In genomic region chr2:172333206-172333605, GRCh38 we compare ENCODE assay signal across 21 cellular contexts.
"Had no signal": no experiment of that assay in that cellular context is flagged by ENCODE, and none has a peak within 500 bp of the region (broad histone marks: within the 10 kb centered on the region; RNA-seq: fewer than 3 reads in every experiment).

No MANE protein-coding gene starts in this region.

- DNase-seq: activated CD4-positive, alpha-beta memory T cell treated with anti-CD3 and anti-CD28 coated beads, Interleukin-2, amount 10 ng/mL, durations not matched to agents 7 days and 5 days; activated CD4-positive, alpha-beta T cell treated with anti-CD3 and anti-CD28 coated beads for 48 hours; activated CD4-positive, CD25-positive, alpha-beta regulatory T cell; activated CD8-positive, alpha-beta memory T cell treated with anti-CD3 and anti-CD28 coated beads, Interleukin-2, amount 10 ng/mL, durations not matched to agents 7 days and 5 days; activated naive CD4-positive, alpha-beta T cell; activated naive CD8-positive, alpha-beta T cell treated with anti-CD3 and anti-CD28 coated beads for 36 hours; amniotic stem cell; effector CD4-positive, alpha-beta T cell; left cardiac atrium; nephron progenitor cell; occipital lobe; T-cell; T1000 had no signal

- H3K27me3 Mint-ChIP-seq: activated naive CD8-positive, alpha-beta T cell treated with anti-CD3 and anti-CD28 coated beads for 36 hours; activated T-helper 17 cell treated with anti-CD3 and anti-CD28 coated beads, Interleukin-2, amount 50 U/mL, for 72 hours; stimulated activated naive CD8-positive, alpha-beta T cell treated with anti-CD3 and anti-CD28 coated beads, Interleukin-15, Interleukin-2, amounts not matched to agents 100 ng/mL and 50 ng/mL, for 24 hours; T-cell had no signal

- H3K27me3 ChIP-seq: esophagus muscularis mucosa, right atrium auricular region had no signal

- H3K36me3 ChIP-seq: esophagus muscularis mucosa, right atrium auricular region had no signal

- H3K4me3 ChIP-seq: esophagus muscularis mucosa, right atrium auricular region had no signal

- H3K27ac ChIP-seq: esophagus muscularis mucosa, right atrium auricular region had no signal

- H3K4me1 Mint-ChIP-seq: activated CD4-positive, alpha-beta memory T cell treated with anti-CD3 and anti-CD28 coated beads, Interleukin-2, amount 10 ng/mL, durations not matched to agents 7 days and 5 days; activated CD8-positive, alpha-beta memory T cell treated with anti-CD3 and anti-CD28 coated beads, Interleukin-2, amount 10 ng/mL, durations not matched to agents 7 days and 5 days; activated T-helper 17 cell treated with anti-CD3 and anti-CD28 coated beads, Interleukin-2, amount 50 U/mL, for 72 hours; nephron progenitor cell had no signal

- H3K9me3 ChIP-seq: esophagus muscularis mucosa, right atrium auricular region had no signal

- H3K4me3 Mint-ChIP-seq: activated CD4-positive, alpha-beta memory T cell treated with anti-CD3 and anti-CD28 coated beads, Interleukin-2, amount 10 ng/mL, durations not matched to agents 7 days and 5 days; activated CD8-positive, alpha-beta memory T cell treated with anti-CD3 and anti-CD28 coated beads, Interleukin-2, amount 10 ng/mL, durations not matched to agents 7 days and 5 days; activated naive CD8-positive, alpha-beta T cell treated with anti-CD3 and anti-CD28 coated beads for 36 hours; activated T-helper 17 cell treated with anti-CD3 and anti-CD28 coated beads, Interleukin-2, amount 50 U/mL, for 72 hours; mesothelial cell of epicardium; nephron progenitor cell; stimulated activated naive CD8-positive, alpha-beta T cell treated with anti-CD3 and anti-CD28 coated beads, Interleukin-15, Interleukin-2, amounts not matched to agents 100 ng/mL and 50 ng/mL, for 24 hours; T-cell; type B pancreatic cell had no signal

- H3K27ac Mint-ChIP-seq: activated CD4-positive, alpha-beta memory T cell treated with anti-CD3 and anti-CD28 coated beads, Interleukin-2, amount 10 ng/mL, durations not matched to agents 7 days and 5 days; activated CD8-positive, alpha-beta memory T cell treated with anti-CD3 and anti-CD28 coated beads, Interleukin-2, amount 10 ng/mL, durations not matched to agents 7 days and 5 days; activated naive CD8-positive, alpha-beta T cell treated with anti-CD3 and anti-CD28 coated beads for 36 hours; activated T-helper 17 cell treated with anti-CD3 and anti-CD28 coated beads, Interleukin-2, amount 50 U/mL, for 72 hours; mesothelial cell of epicardium; nephron progenitor cell; progenitor cell of endocrine pancreas; stimulated activated naive CD8-positive, alpha-beta T cell treated with anti-CD3 and anti-CD28 coated beads, Interleukin-15, Interleukin-2, amounts not matched to agents 100 ng/mL and 50 ng/mL, for 24 hours; T-cell; type B pancreatic cell had no signal

- ATAC-seq: activated CD8-positive, alpha-beta memory T cell treated with anti-CD3 and anti-CD28 coated beads, Interleukin-2, amount 10 ng/mL, durations not matched to agents 7 days and 5 days; activated T-helper 17 cell treated with anti-CD3 and anti-CD28 coated beads, Interleukin-2, amount 50 U/mL, for 72 hours; left cardiac atrium; SK-N-SH treated with all-trans-retinoic acid at 6 μM for 48 hours; T-cell had no signal

- H3K9me3 Mint-ChIP-seq: activated CD4-positive, alpha-beta memory T cell treated with anti-CD3 and anti-CD28 coated beads, Interleukin-2, amount 10 ng/mL, durations not matched to agents 7 days and 5 days; activated naive CD8-positive, alpha-beta T cell treated with anti-CD3 and anti-CD28 coated beads for 36 hours; activated T-helper 17 cell treated with anti-CD3 and anti-CD28 coated beads, Interleukin-2, amount 50 U/mL, for 72 hours; mesothelial cell of epicardium; nephron progenitor cell; stimulated activated naive CD8-positive, alpha-beta T cell treated with anti-CD3 and anti-CD28 coated beads, Interleukin-15, Interleukin-2, amounts not matched to agents 100 ng/mL and 50 ng/mL, for 24 hours; T-cell; type B pancreatic cell had no signal

- H3K36me3 Mint-ChIP-seq: activated CD8-positive, alpha-beta memory T cell treated with anti-CD3 and anti-CD28 coated beads, Interleukin-2, amount 10 ng/mL, durations not matched to agents 7 days and 5 days; activated naive CD8-positive, alpha-beta T cell treated with anti-CD3 and anti-CD28 coated beads for 36 hours; mesothelial cell of epicardium; T-cell; type B pancreatic cell had no signal
